In the genomic region with DNA sequence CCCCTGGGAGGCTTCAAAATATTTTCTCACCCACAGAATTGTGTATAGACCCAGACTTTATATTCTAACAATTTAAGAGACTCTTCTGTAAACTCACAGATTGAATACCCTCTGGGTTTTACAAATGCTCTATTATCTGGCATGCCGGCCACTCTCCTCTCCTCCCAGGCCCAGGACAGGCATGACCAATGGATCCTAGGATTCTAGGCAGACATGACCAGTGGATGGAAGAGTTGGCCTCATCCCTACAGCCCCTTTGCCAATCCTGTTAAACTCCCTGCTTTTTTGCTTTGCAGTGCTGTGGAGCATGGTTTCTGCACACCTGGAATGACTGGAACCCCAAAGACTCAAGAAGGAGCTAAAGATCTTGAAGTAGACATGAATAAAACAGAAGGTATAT, we compare ENCODE assay signal across 3 cellular contexts.
TF ChIP-seq lines count a peak whose summit lies in the region.

No MANE protein-coding gene starts in this region.

TF ChIP-seq in HEK293, 187 proteins besides CTCF, POLR2A, EP300 and RAD21:
- TF ChIP-seq GLI4 (tag by site-specific recombination; IDR thresholded peaks at IDR 0.05) (no peak), MZF1 (tag by site-specific recombination; IDR thresholded peaks at IDR 0.05; ENCODE audit: borderline replicate concordance) (no peak), ZNF777 (tag by site-specific recombination; IDR thresholded peaks at IDR 0.05; ENCODE audit: borderline replicate concordance) (no peak), ZBTB17 (tag by site-specific recombination; IDR thresholded peaks at IDR 0.05) (peak; percentile 91), ZNF132 (tag by site-specific recombination; IDR thresholded peaks at IDR 0.05; ENCODE audit: borderline replicate concordance) (no peak), SETDB1 (IDR thresholded peaks at IDR 0.05; ENCODE audit: insufficient read length, low read length) (peak; percentile 49), ZNF776 (tag by site-specific recombination; IDR thresholded peaks at IDR 0.05; ENCODE audit: borderline replicate concordance) (no peak), ZNF560 (tag by site-specific recombination; IDR thresholded peaks at IDR 0.05; ENCODE audit: borderline replicate concordance) (no peak), ZBTB21 (tag by site-specific recombination; IDR thresholded peaks at IDR 0.05) (no peak), ZFP37 (tag by site-specific recombination; IDR thresholded peaks at IDR 0.05) (no peak), ZEB2 (tag by site-specific recombination; IDR thresholded peaks at IDR 0.05) (no peak)
- TF ChIP-seq, protein P1, sequence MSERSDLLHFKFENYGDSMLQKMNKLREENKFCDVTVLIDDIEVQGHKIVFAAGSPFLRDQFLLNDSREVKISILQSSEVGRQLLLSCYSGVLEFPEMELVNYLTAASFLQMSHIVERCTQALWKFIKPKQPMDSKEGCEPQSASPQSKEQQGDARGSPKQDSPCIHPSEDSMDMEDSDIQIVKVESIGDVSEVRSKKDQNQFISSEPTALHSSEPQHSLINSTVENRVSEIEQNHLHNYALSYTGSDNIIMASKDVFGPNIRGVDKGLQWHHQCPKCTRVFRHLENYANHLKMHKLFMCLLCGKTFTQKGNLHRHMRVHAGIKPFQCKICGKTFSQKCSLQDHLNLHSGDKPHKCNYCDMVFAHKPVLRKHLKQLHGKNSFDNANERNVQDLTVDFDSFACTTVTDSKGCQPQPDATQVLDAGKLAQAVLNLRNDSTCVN (tag by site-specific recombination; optimal IDR thresholded peaks at IDR 0.05) = no peak
- TF ChIP-seq, protein P2, sequence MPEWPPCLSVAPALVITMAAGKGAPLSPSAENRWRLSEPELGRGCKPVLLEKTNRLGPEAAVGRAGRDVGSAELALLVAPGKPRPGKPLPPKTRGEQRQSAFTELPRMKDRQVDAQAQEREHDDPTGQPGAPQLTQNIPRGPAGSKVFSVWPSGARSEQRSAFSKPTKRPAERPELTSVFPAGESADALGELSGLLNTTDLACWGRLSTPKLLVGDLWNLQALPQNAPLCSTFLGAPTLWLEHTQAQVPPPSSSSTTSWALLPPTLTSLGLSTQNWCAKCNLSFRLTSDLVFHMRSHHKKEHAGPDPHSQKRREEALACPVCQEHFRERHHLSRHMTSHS (tag by site-specific recombination; IDR thresholded peaks at IDR 0.05) = no peak

TF ChIP-seq in GM12878, 131 proteins besides CTCF, POLR2A, EP300 and RAD21:
- TF ChIP-seq, protein P3, sequence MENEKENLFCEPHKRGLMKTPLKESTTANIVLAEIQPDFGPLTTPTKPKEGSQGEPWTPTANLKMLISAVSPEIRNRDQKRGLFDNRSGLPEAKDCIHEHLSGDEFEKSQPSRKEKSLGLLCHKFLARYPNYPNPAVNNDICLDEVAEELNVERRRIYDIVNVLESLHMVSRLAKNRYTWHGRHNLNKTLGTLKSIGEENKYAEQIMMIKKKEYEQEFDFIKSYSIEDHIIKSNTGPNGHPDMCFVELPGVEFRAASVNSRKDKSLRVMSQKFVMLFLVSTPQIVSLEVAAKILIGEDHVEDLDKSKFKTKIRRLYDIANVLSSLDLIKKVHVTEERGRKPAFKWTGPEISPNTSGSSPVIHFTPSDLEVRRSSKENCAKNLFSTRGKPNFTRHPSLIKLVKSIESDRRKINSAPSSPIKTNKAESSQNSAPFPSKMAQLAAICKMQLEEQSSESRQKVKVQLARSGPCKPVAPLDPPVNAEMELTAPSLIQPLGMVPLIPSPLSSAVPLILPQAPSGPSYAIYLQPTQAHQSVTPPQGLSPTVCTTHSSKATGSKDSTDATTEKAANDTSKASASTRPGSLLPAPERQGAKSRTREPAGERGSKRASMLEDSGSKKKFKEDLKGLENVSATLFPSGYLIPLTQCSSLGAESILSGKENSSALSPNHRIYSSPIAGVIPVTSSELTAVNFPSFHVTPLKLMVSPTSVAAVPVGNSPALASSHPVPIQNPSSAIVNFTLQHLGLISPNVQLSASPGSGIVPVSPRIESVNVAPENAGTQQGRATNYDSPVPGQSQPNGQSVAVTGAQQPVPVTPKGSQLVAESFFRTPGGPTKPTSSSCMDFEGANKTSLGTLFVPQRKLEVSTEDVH (IDR thresholded peaks at IDR 0.05; ENCODE audit: low read depth, partially characterized antibody) = no peak
- TF ChIP-seq SRF (IDR thresholded peaks at IDR 0.05; ENCODE audit: low read depth in 2 of 2, low read length in 2 of 2) = peak in 1 of 2 experiments; percentile 87; a peak in 2 of 4 replicates
- TF ChIP-seq, protein P4, sequence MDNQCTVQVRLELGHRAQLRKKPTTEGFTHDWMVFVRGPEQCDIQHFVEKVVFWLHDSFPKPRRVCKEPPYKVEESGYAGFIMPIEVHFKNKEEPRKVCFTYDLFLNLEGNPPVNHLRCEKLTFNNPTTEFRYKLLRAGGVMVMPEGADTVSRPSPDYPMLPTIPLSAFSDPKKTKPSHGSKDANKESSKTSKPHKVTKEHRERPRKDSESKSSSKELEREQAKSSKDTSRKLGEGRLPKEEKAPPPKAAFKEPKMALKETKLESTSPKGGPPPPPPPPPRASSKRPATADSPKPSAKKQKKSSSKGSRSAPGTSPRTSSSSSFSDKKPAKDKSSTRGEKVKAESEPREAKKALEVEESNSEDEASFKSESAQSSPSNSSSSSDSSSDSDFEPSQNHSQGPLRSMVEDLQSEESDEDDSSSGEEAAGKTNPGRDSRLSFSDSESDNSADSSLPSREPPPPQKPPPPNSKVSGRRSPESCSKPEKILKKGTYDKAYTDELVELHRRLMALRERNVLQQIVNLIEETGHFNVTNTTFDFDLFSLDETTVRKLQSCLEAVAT (IDR thresholded peaks at IDR 0.05) = peak; percentile 95
- TF ChIP-seq NFIC (IDR thresholded peaks at IDR 0.05; ENCODE audit: low read depth, low read length) = no peak
- peak; percentile 7 for TF ChIP-seq MEF2B (IDR thresholded peaks at IDR 0.05; ENCODE audit: partially characterized antibody, poor library complexity, severe bottlenecking)

TF ChIP-seq in GM23338, 12 proteins besides CTCF, POLR2A, EP300 and RAD21:
- no peak for TF ChIP-seq ZNF331 (CRISPR knock-in tag; IDR thresholded peaks at IDR 0.05; ENCODE audit: low read depth)
- TF ChIP-seq CREB1 (CRISPR knock-in tag; IDR thresholded peaks at IDR 0.05; ENCODE audit: low read depth) = no peak
- TF ChIP-seq JUNB (IDR thresholded peaks at IDR 0.05; ENCODE audit: unreplicated experiment) = no peak
- no peak for TF ChIP-seq POLR2AphosphoS5 (IDR thresholded peaks at IDR 0.05; ENCODE audit: low read depth)
- TF ChIP-seq STAT1 (IDR thresholded peaks at IDR 0.05; ENCODE audit: unreplicated experiment) = no peak
- no peak for TF ChIP-seq ZNF114 (CRISPR knock-in tag; IDR thresholded peaks at IDR 0.05)
- TF ChIP-seq, protein P5, sequence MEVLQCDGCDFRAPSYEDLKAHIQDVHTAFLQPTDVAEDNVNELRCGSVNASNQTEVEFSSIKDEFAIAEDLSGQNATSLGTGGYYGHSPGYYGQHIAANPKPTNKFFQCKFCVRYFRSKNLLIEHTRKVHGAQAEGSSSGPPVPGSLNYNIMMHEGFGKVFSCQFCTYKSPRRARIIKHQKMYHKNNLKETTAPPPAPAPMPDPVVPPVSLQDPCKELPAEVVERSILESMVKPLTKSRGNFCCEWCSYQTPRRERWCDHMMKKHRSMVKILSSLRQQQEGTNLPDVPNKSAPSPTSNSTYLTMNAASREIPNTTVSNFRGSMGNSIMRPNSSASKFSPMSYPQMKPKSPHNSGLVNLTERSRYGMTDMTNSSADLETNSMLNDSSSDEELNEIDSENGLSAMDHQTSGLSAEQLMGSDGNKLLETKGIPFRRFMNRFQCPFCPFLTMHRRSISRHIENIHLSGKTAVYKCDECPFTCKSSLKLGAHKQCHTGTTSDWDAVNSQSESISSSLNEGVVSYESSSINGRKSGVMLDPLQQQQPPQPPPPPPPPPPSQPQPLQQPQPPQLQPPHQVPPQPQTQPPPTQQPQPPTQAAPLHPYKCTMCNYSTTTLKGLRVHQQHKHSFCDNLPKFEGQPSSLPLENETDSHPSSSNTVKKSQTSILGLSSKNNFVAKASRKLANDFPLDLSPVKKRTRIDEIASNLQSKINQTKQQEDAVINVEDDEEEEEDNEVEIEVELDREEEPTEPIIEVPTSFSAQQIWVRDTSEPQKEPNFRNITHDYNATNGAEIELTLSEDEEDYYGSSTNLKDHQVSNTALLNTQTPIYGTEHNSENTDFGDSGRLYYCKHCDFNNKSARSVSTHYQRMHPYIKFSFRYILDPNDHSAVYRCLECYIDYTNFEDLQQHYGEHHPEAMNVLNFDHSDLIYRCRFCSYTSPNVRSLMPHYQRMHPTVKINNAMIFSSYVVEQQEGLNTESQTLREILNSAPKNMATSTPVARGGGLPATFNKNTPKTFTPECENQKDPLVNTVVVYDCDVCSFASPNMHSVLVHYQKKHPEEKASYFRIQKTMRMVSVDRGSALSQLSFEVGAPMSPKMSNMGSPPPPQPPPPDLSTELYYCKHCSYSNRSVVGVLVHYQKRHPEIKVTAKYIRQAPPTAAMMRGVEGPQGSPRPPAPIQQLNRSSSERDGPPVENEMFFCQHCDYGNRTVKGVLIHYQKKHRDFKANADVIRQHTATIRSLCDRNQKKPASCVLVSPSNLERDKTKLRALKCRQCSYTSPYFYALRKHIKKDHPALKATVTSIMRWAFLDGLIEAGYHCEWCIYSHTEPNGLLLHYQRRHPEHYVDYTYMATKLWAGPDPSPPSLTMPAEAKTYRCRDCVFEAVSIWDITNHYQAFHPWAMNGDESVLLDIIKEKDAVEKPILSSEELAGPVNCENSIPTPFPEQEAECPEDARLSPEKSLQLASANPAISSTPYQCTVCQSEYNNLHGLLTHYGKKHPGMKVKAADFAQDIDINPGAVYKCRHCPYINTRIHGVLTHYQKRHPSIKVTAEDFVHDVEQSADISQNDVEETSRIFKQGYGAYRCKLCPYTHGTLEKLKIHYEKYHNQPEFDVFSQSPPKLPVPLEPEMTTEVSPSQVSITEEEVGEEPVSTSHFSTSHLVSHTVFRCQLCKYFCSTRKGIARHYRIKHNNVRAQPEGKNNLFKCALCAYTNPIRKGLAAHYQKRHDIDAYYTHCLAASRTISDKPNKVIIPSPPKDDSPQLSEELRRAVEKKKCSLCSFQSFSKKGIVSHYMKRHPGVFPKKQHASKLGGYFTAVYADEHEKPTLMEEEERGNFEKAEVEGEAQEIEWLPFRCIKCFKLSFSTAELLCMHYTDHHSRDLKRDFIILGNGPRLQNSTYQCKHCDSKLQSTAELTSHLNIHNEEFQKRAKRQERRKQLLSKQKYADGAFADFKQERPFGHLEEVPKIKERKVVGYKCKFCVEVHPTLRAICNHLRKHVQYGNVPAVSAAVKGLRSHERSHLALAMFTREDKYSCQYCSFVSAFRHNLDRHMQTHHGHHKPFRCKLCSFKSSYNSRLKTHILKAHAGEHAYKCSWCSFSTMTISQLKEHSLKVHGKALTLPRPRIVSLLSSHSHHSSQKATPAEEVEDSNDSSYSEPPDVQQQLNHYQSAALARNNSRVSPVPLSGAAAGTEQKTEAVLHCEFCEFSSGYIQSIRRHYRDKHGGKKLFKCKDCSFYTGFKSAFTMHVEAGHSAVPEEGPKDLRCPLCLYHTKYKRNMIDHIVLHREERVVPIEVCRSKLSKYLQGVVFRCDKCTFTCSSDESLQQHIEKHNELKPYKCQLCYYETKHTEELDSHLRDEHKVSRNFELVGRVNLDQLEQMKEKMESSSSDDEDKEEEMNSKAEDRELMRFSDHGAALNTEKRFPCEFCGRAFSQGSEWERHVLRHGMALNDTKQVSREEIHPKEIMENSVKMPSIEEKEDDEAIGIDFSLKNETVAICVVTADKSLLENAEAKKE (CRISPR knock-in tag; IDR thresholded peaks at IDR 0.05) = no peak
- TF ChIP-seq EZH2phosphoT487 (IDR thresholded peaks at IDR 0.05; ENCODE audit: unreplicated experiment) = no peak
- no peak for TF ChIP-seq EZH2 (IDR thresholded peaks at IDR 0.05; ENCODE audit: low read depth, unreplicated experiment)
- TF ChIP-seq, protein P6, sequence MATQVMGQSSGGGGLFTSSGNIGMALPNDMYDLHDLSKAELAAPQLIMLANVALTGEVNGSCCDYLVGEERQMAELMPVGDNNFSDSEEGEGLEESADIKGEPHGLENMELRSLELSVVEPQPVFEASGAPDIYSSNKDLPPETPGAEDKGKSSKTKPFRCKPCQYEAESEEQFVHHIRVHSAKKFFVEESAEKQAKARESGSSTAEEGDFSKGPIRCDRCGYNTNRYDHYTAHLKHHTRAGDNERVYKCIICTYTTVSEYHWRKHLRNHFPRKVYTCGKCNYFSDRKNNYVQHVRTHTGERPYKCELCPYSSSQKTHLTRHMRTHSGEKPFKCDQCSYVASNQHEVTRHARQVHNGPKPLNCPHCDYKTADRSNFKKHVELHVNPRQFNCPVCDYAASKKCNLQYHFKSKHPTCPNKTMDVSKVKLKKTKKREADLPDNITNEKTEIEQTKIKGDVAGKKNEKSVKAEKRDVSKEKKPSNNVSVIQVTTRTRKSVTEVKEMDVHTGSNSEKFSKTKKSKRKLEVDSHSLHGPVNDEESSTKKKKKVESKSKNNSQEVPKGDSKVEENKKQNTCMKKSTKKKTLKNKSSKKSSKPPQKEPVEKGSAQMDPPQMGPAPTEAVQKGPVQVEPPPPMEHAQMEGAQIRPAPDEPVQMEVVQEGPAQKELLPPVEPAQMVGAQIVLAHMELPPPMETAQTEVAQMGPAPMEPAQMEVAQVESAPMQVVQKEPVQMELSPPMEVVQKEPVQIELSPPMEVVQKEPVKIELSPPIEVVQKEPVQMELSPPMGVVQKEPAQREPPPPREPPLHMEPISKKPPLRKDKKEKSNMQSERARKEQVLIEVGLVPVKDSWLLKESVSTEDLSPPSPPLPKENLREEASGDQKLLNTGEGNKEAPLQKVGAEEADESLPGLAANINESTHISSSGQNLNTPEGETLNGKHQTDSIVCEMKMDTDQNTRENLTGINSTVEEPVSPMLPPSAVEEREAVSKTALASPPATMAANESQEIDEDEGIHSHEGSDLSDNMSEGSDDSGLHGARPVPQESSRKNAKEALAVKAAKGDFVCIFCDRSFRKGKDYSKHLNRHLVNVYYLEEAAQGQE (IDR thresholded peaks at IDR 0.05; ENCODE audit: unreplicated experiment) = no peak
- TF ChIP-seq NANOG (IDR thresholded peaks at IDR 0.05; ENCODE audit: borderline replicate concordance) = no peak
- TF ChIP-seq, protein P7, sequence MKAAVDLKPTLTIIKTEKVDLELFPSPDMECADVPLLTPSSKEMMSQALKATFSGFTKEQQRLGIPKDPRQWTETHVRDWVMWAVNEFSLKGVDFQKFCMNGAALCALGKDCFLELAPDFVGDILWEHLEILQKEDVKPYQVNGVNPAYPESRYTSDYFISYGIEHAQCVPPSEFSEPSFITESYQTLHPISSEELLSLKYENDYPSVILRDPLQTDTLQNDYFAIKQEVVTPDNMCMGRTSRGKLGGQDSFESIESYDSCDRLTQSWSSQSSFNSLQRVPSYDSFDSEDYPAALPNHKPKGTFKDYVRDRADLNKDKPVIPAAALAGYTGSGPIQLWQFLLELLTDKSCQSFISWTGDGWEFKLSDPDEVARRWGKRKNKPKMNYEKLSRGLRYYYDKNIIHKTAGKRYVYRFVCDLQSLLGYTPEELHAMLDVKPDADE (IDR thresholded peaks at IDR 0.05) = no peak
